10 cellular contexts compared by ENCODE assay signal in genomic region chr17:82864721-82865240, GRCh38. TPM values are rescaled to one million over a fixed set of nuclear protein-coding genes. Genes with fewer than 3 reads are reported as not detected.
DNase-seq lines count a peak whose midpoint lies in the region; ATAC-seq and TF ChIP-seq lines count a peak whose summit lies in the region.
"Had no signal": no experiment of that assay in that cellular context is flagged by ENCODE, and none has a peak within 500 bp of the region (broad histone marks: within the 10 kb centered on the region; RNA-seq: fewer than 3 reads in every experiment).

No MANE protein-coding gene starts in this region.

- no peak for TF ChIP-seq POLR2A in tibial nerve (IDR thresholded peaks at IDR 0.05)

- H3K27ac ChIP-seq in tibial nerve: peak overlapping the region in 1 of 4 donors; percentile 65

- no peaks in the 10 kb centered on the region for H3K9me3 ChIP-seq in skeletal muscle satellite cell (replicated peaks; ENCODE audit: low read length)
- no peaks in the 10 kb centered on the region for H3K9me3 ChIP-seq in tibial nerve
- H3K9me3 ChIP-seq: gastroesophageal sphincter had no signal

- WGBS in tibial nerve, 2 donors: 79 to 80% methylated on average over 2 to 12 of the region's 14 CpGs

- no peaks in the 10 kb centered on the region for H3K36me3 ChIP-seq in skeletal muscle satellite cell (ENCODE audit: insufficient read depth, low read length)
- peaks cover 0 to 9% (median 0%) of the 10 kb centered on the region in 3 donors for H3K36me3 ChIP-seq in tibial nerve

- peak overlapping the region; percentile 98 for H3K27ac Mint-ChIP-seq in activated naive CD8-positive, alpha-beta T cell treated with anti-CD3 and anti-CD28 coated beads, Interleukin-2, amount 10 ng/mL, durations not matched to agents 7 days and 5 days

- peaks cover 45% of the 10 kb centered on the region for H3K4me1 Mint-ChIP-seq in activated naive CD8-positive, alpha-beta T cell treated with anti-CD3 and anti-CD28 coated beads, Interleukin-2, amount 10 ng/mL, durations not matched to agents 7 days and 5 days

- no peaks in the 10 kb centered on the region for H3K27me3 ChIP-seq in skeletal muscle satellite cell (ENCODE audit: control insufficient read depth, insufficient read depth, low read length)
- H3K27me3 ChIP-seq in tibial nerve: no peaks in the 10 kb centered on the region
- H3K27me3 ChIP-seq: gastroesophageal sphincter had no signal

- H3K36me3 Mint-ChIP-seq in activated naive CD8-positive, alpha-beta T cell treated with anti-CD3 and anti-CD28 coated beads, Interleukin-2, amount 10 ng/mL, durations not matched to agents 7 days and 5 days: peaks cover 2% of the 10 kb centered on the region

- intact Hi-C loops in head of caudate nucleus (cut with DNase I): no loop called here

- H3K4me3 ChIP-seq in skeletal muscle satellite cell (ENCODE audit: low read length) (no peak overlapping the region), tibial nerve (no peak overlapping the region)
- H3K4me3 ChIP-seq: gastroesophageal sphincter had no signal

- H3K9me3 Mint-ChIP-seq in activated naive CD8-positive, alpha-beta T cell treated with anti-CD3 and anti-CD28 coated beads, Interleukin-2, amount 10 ng/mL, durations not matched to agents 7 days and 5 days: no peaks in the 10 kb centered on the region

- H3K4me3 Mint-ChIP-seq in activated naive CD8-positive, alpha-beta T cell treated with anti-CD3 and anti-CD28 coated beads, Interleukin-2, amount 10 ng/mL, durations not matched to agents 7 days and 5 days: peak overlapping the region; percentile 82

- peak overlapping the region; percentile 67 for H3K4me2 ChIP-seq in skeletal muscle satellite cell (ENCODE audit: low read length)

- peaks cover 53% of the 10 kb centered on the region for H3K4me1 ChIP-seq in skeletal muscle satellite cell (ENCODE audit: control insufficient read depth, insufficient read depth, low read length)
- peaks cover 0 to 29% (median 18%) of the 10 kb centered on the region in 4 donors for H3K4me1 ChIP-seq in tibial nerve

- no peak for TF ChIP-seq EP300 in tibial nerve (IDR thresholded peaks at IDR 0.05)

- no peak overlapping the region for H3K9ac ChIP-seq in skeletal muscle satellite cell (ENCODE audit: low read depth, low read length)

- H3K27me3 Mint-ChIP-seq in activated naive CD8-positive, alpha-beta T cell treated with anti-CD3 and anti-CD28 coated beads, Interleukin-2, amount 10 ng/mL, durations not matched to agents 7 days and 5 days: no peaks in the 10 kb centered on the region

- peak; percentile 1 for ATAC-seq in activated naive CD8-positive, alpha-beta T cell treated with anti-CD3 and anti-CD28 coated beads, Interleukin-2, amount 10 ng/mL, durations not matched to agents 7 days and 5 days (ENCODE audit: low read depth)
- no peak for ATAC-seq in omental fat pad (ENCODE audit: low FRiP score)
- ATAC-seq: gastroesophageal sphincter had no signal

- POLR2A ChIA-PET in activated naive CD8-positive, alpha-beta T cell treated with anti-CD3 and anti-CD28 coated beads, Interleukin-2, amount 10 ng/mL, durations not matched to agents 7 days and 5 days (lab: Charles Lee): interaction anchor here (0.6 to 3.3 kb wide), 10 partner anchors 14 to 336 kb away, joined by 3 to 48 read pairs (median 3); no protein-coding TSS in a partner anchor

- TF ChIP-seq CTCF in omental fat pad (IDR thresholded peaks at IDR 0.05) (no peak), tibial nerve (IDR thresholded peaks at IDR 0.05) (no peak)

- DNase-seq in NCI-H1417 (lab: John Stamatoyannopoulos, UW): peak; percentile 55 to 90 (median 69)
- no peak for DNase-seq in NCI-H1417 treated with DMSO at 0.1 percent for 48 hours (lab: John Stamatoyannopoulos, UW)
- peak; percentile 85 for DNase-seq in NCI-H146 (lab: John Stamatoyannopoulos, UW)
- DNase-seq in activated naive CD8-positive, alpha-beta T cell treated with anti-CD3 and anti-CD28 coated beads, Interleukin-2, amount 10 ng/mL, durations not matched to agents 7 days and 5 days: no peak
- no peak for DNase-seq in head of caudate nucleus
- no peak for DNase-seq in omental fat pad (ENCODE audit: low spot score)
- DNase-seq in tibial nerve (ENCODE audit: low spot score in 2 of 2): no peak

RNA-seq across cellular contexts. Expression of gene ZNF750, which starts 25.0 kb away (rescaled TPM):
- total RNA-seq in activated naive CD8-positive, alpha-beta T cell treated with anti-CD3 and anti-CD28 coated beads, Interleukin-2, amount 10 ng/mL, durations not matched to agents 7 days and 5 days: not detected
- not detected in 2 replicates for total RNA-seq in skeletal muscle satellite cell (2012; rRNA removed)
- total RNA-seq in omental fat pad (not detected), tibial nerve (not detected)
- total RNA-seq: RPMI7951 had no signal

Comparison
In these comparisons a context has a peak if more than half of its experiments do, and no peak if none do; other contexts are left out.
1. DNase-seq: peak in NCI-H1417 (3 of 3) and NCI-H146 (single experiment); none in NCI-H1417 treated with DMSO at 0.1 percent for 48 hours (single experiment), activated naive CD8-positive, alpha-beta T cell treated with anti-CD3 and anti-CD28 coated beads, Interleukin-2, amount 10 ng/mL, durations not matched to agents 7 days and 5 days (single experiment), head of caudate nucleus (0 of 42), omental fat pad (single experiment) and tibial nerve (0 of 2).